ENCODE assay signal across 8 cellular contexts in the genomic region with DNA sequence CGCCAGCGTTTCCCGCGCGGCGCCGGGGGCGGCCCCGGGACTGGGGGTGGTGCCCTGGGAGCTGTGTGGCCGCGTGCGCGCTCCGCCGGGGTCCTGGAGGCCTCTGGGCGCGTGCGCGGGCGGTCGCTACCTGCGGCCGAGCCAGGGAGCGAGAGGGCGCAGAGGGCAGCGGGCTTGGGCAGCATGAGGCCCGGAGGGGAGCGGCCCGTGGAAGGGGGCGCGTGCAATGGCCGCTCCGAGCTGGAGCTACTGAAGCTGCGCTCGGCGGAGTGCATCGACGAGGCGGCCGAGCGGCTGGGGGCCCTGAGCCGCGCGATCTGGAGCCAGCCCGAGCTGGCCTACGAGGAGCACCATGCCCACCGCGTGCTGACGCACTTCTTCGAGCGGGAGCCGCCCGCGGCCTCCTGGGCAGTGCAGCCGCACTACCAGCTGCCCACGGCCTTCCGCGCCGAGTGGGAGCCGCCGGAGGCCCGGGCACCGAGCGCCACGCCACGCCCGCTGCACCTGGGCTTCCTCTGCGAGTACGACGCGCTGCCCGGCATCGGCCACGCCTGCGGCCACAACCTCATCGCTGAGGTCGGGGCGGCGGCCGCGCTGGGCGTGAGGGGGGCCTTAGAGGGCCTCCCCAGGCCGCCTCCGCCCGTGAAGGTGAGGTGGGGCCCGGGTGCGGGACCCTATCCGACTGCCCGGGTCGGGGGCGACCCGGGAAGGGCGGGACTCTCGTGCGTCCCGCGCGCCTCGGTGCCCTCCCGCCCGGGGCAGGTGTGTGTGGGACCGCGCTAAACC. TPM values are rescaled to one million over a fixed set of nuclear protein-coding genes. Genes with fewer than 3 reads are reported as not detected.
DNase-seq lines count a peak whose midpoint lies in the region; ATAC-seq and TF ChIP-seq lines count a peak whose summit lies in the region.

Gene PM20D2 (plus strand): TSS at position 94 of the 786 bp plus-strand sequence. CDS start 90 bp downstream, at position 184.

- H3K36me3 ChIP-seq in HUES48 (ENCODE audit: control insufficient read depth, insufficient read depth, low read length) (peaks cover 3% of the 10 kb centered on the region; the same call in 1 of the 2 replicates), parathyroid adenoma (ENCODE audit: control insufficient read depth, insufficient read depth, low read length) (no peaks in the 10 kb centered on the region), tibial nerve (no peaks in the 10 kb centered on the region)

- H3K27ac ChIP-seq in HUES48 (ENCODE audit: low read depth, low read length) (peak within 1 kb of the TSS; percentile 21), parathyroid adenoma (peak within 1 kb of the TSS; percentile 87), tibial nerve (peak within 1 kb of the TSS; percentile 67 to 93 (median 87))

- 0 to 2% methylated on average over 22 to 33 of the region's 103 CpGs for WGBS in tibial nerve, 2 donors

- H3K4me3 ChIP-seq in HUES48 (ENCODE audit: low read depth, low read length) (peak within 1 kb of the TSS; percentile 64), parathyroid adenoma (ENCODE audit: low read depth, low read length) (peak within 1 kb of the TSS; percentile 60), tibial nerve (peak within 1 kb of the TSS; percentile 76 to 99 (median 90))

- ATAC-seq in GM21447 (IDR thresholded peaks at IDR 0.05; ENCODE audit: unreplicated experiment), result peak; percentile 74

- DNase-seq in DMS79 treated with DMSO at 0.1 percent for 48 hours (lab: John Stamatoyannopoulos, UW) (peak; percentile 50), SHP77 treated with DMSO at 0.1 percent for 48 hours (lab: John Stamatoyannopoulos, UW) (peak; percentile 51), glomerular visceral epithelial cell (ENCODE audit: extremely low spot score) (peak; percentile 80), tibial nerve (ENCODE audit: low spot score in 2 of 2) (peak in 1 of 2 donors; percentile 15)
- DNase-seq in activated naive CD4-positive, alpha-beta T cell (lab: John Stamatoyannopoulos, UW), result peak; percentile 7 to 45 (median 36)

- peak within 1 kb of the TSS; percentile 87 for H3K4me2 ChIP-seq in parathyroid adenoma (ENCODE audit: low read length)

- H3K4me1 ChIP-seq in HUES48 (ENCODE audit: control insufficient read depth, insufficient read depth, low read length) (peaks cover 9% of the 10 kb centered on the region), parathyroid adenoma (peaks cover 5% of the 10 kb centered on the region), tibial nerve (peaks cover 0 to 25% (median 8%) of the 10 kb centered on the region in 4 donors)

- no peak for TF ChIP-seq CTCF in parathyroid adenoma (IDR thresholded peaks at IDR 0.05)
- TF ChIP-seq CTCF in tibial nerve (IDR thresholded peaks at IDR 0.05), result peak in 1 of 5 experiments; percentile 6

- H3K79me2 ChIP-seq in parathyroid adenoma, result no peaks in the 10 kb centered on the region

- H3K9me3 ChIP-seq in HUES48 (ENCODE audit: control insufficient read depth, insufficient read depth, low read length) (no peaks in the 10 kb centered on the region), parathyroid adenoma (ENCODE audit: control insufficient read depth, low read length) (no peaks in the 10 kb centered on the region), tibial nerve (no peaks in the 10 kb centered on the region)

- peak; percentile 31 to 51 for TF ChIP-seq POLR2A in tibial nerve (IDR thresholded peaks at IDR 0.05)

- peak within 1 kb of the TSS; percentile 97 for H2AFZ ChIP-seq in parathyroid adenoma

- TF ChIP-seq EP300 in tibial nerve (IDR thresholded peaks at IDR 0.05), result peak in 1 of 2 donors; percentile 66

- H3K9ac ChIP-seq in HUES48 (ENCODE audit: low read depth, low read length), result peak within 1 kb of the TSS; percentile 58
- H3K9ac ChIP-seq in parathyroid adenoma, result peak within 1 kb of the TSS; percentile 69

- H3K27me3 ChIP-seq in HUES48 (ENCODE audit: control insufficient read depth, insufficient read depth, low read length) (peaks cover 44% of the 10 kb centered on the region), parathyroid adenoma (ENCODE audit: control insufficient read depth, insufficient read depth, low read length) (no peaks in the 10 kb centered on the region), tibial nerve (no peaks in the 10 kb centered on the region)

RNA-seq across cellular contexts. Expression of gene PM20D2, which starts in this region (rescaled TPM):
- total RNA-seq in tibial nerve, result 10 to 100 TPM; 15.1 to 28.2 (median 19.3) TPM

Comparison
In these comparisons a context has a peak if more than half of its experiments do, and no peak if none do; other contexts are left out.
1. H3K27ac ChIP-seq: peak in every context shown above with its lines; median percentile 87 in parathyroid adenoma; 87 in tibial nerve; 21 in HUES48.